Comparison of ENCODE assay signal across 16 cellular contexts in the genomic region with DNA sequence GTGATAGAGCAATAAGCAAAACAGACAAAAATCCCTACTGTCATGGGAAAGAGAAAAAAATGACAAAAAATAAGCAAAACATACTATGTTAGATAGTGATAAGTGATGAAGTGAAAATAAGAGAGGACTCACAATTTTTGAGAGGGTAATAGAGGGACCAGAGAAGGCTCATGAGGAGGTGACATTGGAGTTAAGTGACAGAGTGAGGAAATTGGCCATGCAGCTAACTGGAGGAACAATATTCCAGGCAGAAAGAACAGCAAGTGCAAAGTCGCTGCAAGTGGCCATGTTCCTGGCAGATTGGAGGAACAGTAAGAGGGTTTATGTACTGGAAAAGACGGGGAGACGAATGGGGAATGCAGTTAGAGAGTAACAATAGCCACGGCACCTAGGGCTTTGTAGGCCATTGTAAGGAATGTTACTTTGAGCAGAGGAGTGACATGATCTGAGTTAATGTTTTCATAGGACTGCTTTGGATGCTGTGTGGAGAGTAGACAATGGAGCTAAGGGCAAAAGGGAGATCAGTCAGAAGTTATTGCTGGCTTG. TPM values are rescaled to one million over a fixed set of nuclear protein-coding genes. Genes with fewer than 3 reads are reported as not detected.
DNase-seq lines count a peak whose midpoint lies in the region; ATAC-seq, FAIRE-seq and TF ChIP-seq lines count a peak whose summit lies in the region.
"Had no signal": no experiment of that assay in that cellular context is flagged by ENCODE, and none has a peak within 500 bp of the region (broad histone marks: within the 10 kb centered on the region; RNA-seq: fewer than 3 reads in every experiment).

No MANE protein-coding gene starts in this region.

- peak; percentile 55 for FAIRE-seq in K562 (lab: Jason Lieb, UNC)

- no peaks in the 10 kb centered on the region for H3K27me3 ChIP-seq in right cardiac atrium (ENCODE audit: control insufficient read depth, insufficient read depth)
- H3K27me3 ChIP-seq in K562 (ENCODE audit: control insufficient read depth in 2 of 2, insufficient read depth in 2 of 2, low read length in 2 of 2), result no peaks in the 10 kb centered on the region
- H3K27me3 ChIP-seq in testis, result no peaks in the 10 kb centered on the region
- H3K27me3 ChIP-seq: MG63, Peyer's patch had no signal

- TF ChIP-seq CTCF in K562 (IDR thresholded peaks at IDR 0.05 in 2 of 3, conservative IDR thresholded peaks at IDR 0.05 in 1 of 3; ENCODE audit: insufficient read depth in 2 of 3, low read depth in 1 of 3, low read length in 3 of 3), result no peak
- no peak for TF ChIP-seq CTCF in testis (IDR thresholded peaks at IDR 0.05)

- POLR2A ChIA-PET in K562 (lab: Yijun Ruan, JAX), result interaction anchor here (1.0 kb wide), 1 partner anchor 9 kb away, joined by 3 read pairs; no protein-coding TSS in a partner anchor

- intact Hi-C loops in right cardiac atrium (cut with DNase I), result no loop called here
- intact Hi-C loops in Right ventricle myocardium inferior (cut with DNase I), result no loop called here
- intact Hi-C loops in K562 (cut with micrococcal nuclease), result no loop called here
- intact Hi-C loops in testis (cut with DNase I; ENCODE audit: low total_unique reads), result no loop called here

- H2AFZ ChIP-seq in K562 (ENCODE audit: low read depth, low read length), result peak overlapping the region; percentile 93; the same call in 1 of the 2 replicates

- H3K9me3 ChIP-seq in right cardiac atrium (ENCODE audit: control insufficient read depth, low read length), result no peaks in the 10 kb centered on the region
- no peaks in the 10 kb centered on the region for H3K9me3 ChIP-seq in K562 (replicated peaks; ENCODE audit: control insufficient read depth, insufficient read depth, low read depth, low read length)
- H3K9me3 ChIP-seq in testis, result no peaks in the 10 kb centered on the region
- H3K9me3 ChIP-seq: MG63, Peyer's patch had no signal

- 84% methylated on average over 4 of the region's 4 CpGs for WGBS in right cardiac atrium
- 73% methylated on average over 4 of the region's 4 CpGs for WGBS in K562 (ENCODE audit: insufficient coverage, low coverage, missing lambda C conversion rate)
- 35 to 55% methylated on average over 4 of the region's 4 CpGs for WGBS in testis, 2 donors

- H3K4me2 ChIP-seq in K562 (ENCODE audit: insufficient read depth, low read length), result no peak overlapping the region

- in situ Hi-C loops in K562 (cut with MboI), result no loop called here

- ATAC-seq in right cardiac atrium (no peak), Right ventricle myocardium inferior (no peak), K562 (no peak), HG02852 (IDR thresholded peaks at IDR 0.05; ENCODE audit: unreplicated experiment) (no peak), GM19023 (IDR thresholded peaks at IDR 0.05; ENCODE audit: unreplicated experiment) (no peak)
- ATAC-seq: T-cell had no signal

- H3K9ac ChIP-seq in K562 (ENCODE audit: insufficient read depth in 1 of 2, low read depth in 2 of 2, low read length in 2 of 2), result no peak overlapping the region

- H3K4me3 ChIP-seq in right cardiac atrium (ENCODE audit: low read length), result no peak overlapping the region
- no peak overlapping the region for H3K4me3 ChIP-seq in K562
- no peak overlapping the region for H3K4me3 ChIP-seq in testis

- H3K27ac ChIP-seq in right cardiac atrium (ENCODE audit: low read length) (peak overlapping the region; percentile 30), K562 (ENCODE audit: extremely low read depth, low read depth, low read length) (no peak overlapping the region), testis (peak overlapping the region; percentile 8 to 98)

- H3K9me1 ChIP-seq in K562 (ENCODE audit: control insufficient read depth, insufficient read depth, low read length), result no peaks in the 10 kb centered on the region

- TF ChIP-seq POLR2A in K562 (conservative IDR thresholded peaks at IDR 0.05) (no peak), testis (IDR thresholded peaks at IDR 0.05) (no peak)

- no peaks in the 10 kb centered on the region for H3K4me1 ChIP-seq in right cardiac atrium (ENCODE audit: control insufficient read depth, insufficient read depth, low read length)
- peaks cover 0 to 2% of the 10 kb centered on the region in 2 experiments; a peak in 3 of 5 replicates for H3K4me1 ChIP-seq in K562 (replicated peaks in 1 of 2; ENCODE audit: control insufficient read depth in 2 of 2, insufficient read depth in 2 of 2, low read length in 2 of 2)
- peaks cover 13% of the 10 kb centered on the region for H3K4me1 ChIP-seq in testis

- H3K36me3 ChIP-seq in K562 (ENCODE audit: control insufficient read depth, insufficient read depth, low read length) (peaks cover 3% of the 10 kb centered on the region; the same call in 2 of the 3 replicates), testis (ENCODE audit: low read depth, missing control alignments) (no peaks in the 10 kb centered on the region)
- H3K36me3 ChIP-seq: MG63 had no signal

- peaks cover 31% of the 10 kb centered on the region for H3K79me2 ChIP-seq in K562 (ENCODE audit: control insufficient read depth, insufficient read depth, low read length)

- no peak for TF ChIP-seq RAD21 in K562 (CRISPR knock-in tag; conservative IDR thresholded peaks at IDR 0.05 in 1 of 2, IDR thresholded peaks at IDR 0.05 in 1 of 2)

- no peak for DNase-seq in right cardiac atrium
- DNase-seq in Right ventricle myocardium inferior (ENCODE audit: missing footprints), result no peak
- DNase-seq in K562 (ENCODE audit: extremely low read depth in 1 of 4, low spot score in 3 of 4), result no peak
- peak; percentile 39 for DNase-seq in kidney tubule cell (ENCODE audit: low spot score)
- no peak for DNase-seq in testis
- DNase-seq in NCI-H2171 (lab: John Stamatoyannopoulos, UW), result no peak
- DNase-seq: activated CD8-positive, alpha-beta memory T cell treated with anti-CD3 and anti-CD28 coated beads for 24 hours; GDM1; MG63; NCI-H187; NCI-H748 treated with DMSO at 0.1 percent for 48 hours; Peyer's patch; posterior cingulate gyrus; T-cell had no signal

- CTCF ChIA-PET in K562 (lab: Yijun Ruan, JAX; ENCODE audit: low intra/inter-chr PET ratio), result no interaction called here

- TF ChIP-seq EP300 in K562 (IDR thresholded peaks at IDR 0.05; ENCODE audit: low read length), result no peak

- no peaks in the 10 kb centered on the region for H4K20me1 ChIP-seq in K562 (replicated peaks; ENCODE audit: control insufficient read depth, insufficient read depth, low read length)

- BruUV-seq in K562 (replicated peaks; lab: Mats Ljungman, UMichigan), result no TSS peak

TF ChIP-seq in K562, 482 proteins besides CTCF, POLR2A, EP300 and RAD21 (continues in another document):
- TF ChIP-seq, protein P1, sequence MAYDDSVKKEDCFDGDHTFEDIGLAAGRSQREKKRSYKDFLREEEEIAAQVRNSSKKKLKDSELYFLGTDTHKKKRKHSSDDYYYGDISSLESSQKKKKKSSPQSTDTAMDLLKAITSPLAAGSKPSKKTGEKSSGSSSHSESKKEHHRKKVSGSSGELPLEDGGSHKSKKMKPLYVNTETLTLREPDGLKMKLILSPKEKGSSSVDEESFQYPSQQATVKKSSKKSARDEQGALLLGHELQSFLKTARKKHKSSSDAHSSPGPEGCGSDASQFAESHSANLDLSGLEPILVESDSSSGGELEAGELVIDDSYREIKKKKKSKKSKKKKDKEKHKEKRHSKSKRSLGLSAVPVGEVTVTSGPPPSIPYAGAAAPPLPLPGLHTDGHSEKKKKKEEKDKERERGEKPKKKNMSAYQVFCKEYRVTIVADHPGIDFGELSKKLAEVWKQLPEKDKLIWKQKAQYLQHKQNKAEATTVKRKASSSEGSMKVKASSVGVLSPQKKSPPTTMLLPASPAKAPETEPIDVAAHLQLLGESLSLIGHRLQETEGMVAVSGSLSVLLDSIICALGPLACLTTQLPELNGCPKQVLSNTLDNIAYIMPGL (CRISPR knock-in tag; IDR thresholded peaks at IDR 0.05), result no peak
- TF ChIP-seq TRIM28 (IDR thresholded peaks at IDR 0.05) (no peak), HMG20A (CRISPR knock-in tag; conservative IDR thresholded peaks at IDR 0.05) (no peak), JUNB (CRISPR knock-in tag; conservative IDR thresholded peaks at IDR 0.05) (no peak), CEBPG (CRISPR knock-in tag; IDR thresholded peaks at IDR 0.05) (no peak), CEBPG (tag; conservative IDR thresholded peaks at IDR 0.05 in 1 of 2, IDR thresholded peaks at IDR 0.05 in 1 of 2) (no peak)
- TF ChIP-seq, protein P2, sequence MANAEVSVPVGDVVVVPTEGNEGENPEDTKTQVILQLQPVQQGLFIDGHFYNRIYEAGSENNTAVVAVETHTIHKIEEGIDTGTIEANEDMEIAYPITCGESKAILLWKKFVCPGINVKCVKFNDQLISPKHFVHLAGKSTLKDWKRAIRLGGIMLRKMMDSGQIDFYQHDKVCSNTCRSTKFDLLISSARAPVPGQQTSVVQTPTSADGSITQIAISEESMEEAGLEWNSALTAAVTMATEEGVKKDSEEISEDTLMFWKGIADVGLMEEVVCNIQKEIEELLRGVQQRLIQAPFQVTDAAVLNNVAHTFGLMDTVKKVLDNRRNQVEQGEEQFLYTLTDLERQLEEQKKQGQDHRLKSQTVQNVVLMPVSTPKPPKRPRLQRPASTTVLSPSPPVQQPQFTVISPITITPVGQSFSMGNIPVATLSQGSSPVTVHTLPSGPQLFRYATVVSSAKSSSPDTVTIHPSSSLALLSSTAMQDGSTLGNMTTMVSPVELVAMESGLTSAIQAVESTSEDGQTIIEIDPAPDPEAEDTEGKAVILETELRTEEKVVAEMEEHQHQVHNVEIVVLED (CRISPR knock-in tag; IDR thresholded peaks at IDR 0.05), result no peak

RNA-seq across cellular contexts. Expression of a gene that starts 1.4 kb away (rescaled TPM):
- total RNA-seq in right cardiac atrium, result 10 to 100 TPM; 28.0 to 31.2 (median 29.2) TPM
- 20.3 TPM for polyA plus RNA-seq in right cardiac atrium
- 26.7 TPM for total RNA-seq in Right ventricle myocardium inferior
- total RNA-seq in K562 (2011; cell fraction: chromatin; rRNA removed; ENCODE audit: low replicate concordance), result 9.0 and 30.9 TPM in 2 replicates
- total RNA-seq in K562 (2011; cell fraction: nucleolus; rRNA removed), result 4.5 and 7.2 TPM in 2 replicates
- 16.2 and 30.2 TPM in 2 replicates for total RNA-seq in K562 (2011; cell fraction: nucleoplasm; rRNA removed)
- 14.8 and 17.6 TPM in 2 replicates for total RNA-seq in K562 (2014; rRNA removed)
- 17.5 and 20.7 TPM in 2 replicates for total RNA-seq in K562 (2014; rRNA removed; fragmentation: Illumina TruSeq; extraction: Trizol)
- 11.5 and 13.4 TPM in 2 replicates for total RNA-seq in K562 (2015; rRNA removed; fragmentation: Illumina TruSeq; extraction: Trizol)
- 16.4 and 17.6 TPM in 2 replicates for total RNA-seq in K562 (2021)
- 9.6 and 16.1 TPM in 2 replicates for polyA plus RNA-seq in K562 (2011; rRNA removed)
- 3.7 and 6.0 TPM in 2 replicates for polyA plus RNA-seq in K562 (2011; cell fraction: cytosol; rRNA removed)
- polyA plus RNA-seq in K562 (2011; cell fraction: nucleus; rRNA removed), result 2.5 and 3.7 TPM in 2 replicates
- polyA plus RNA-seq in K562 (2012), result 13.8 and 16.4 TPM in 2 replicates
- 13.9 and 18.1 TPM in 2 replicates for polyA plus RNA-seq in K562 (2014; fragmentation: Illumina TruSeq; extraction: Trizol)
- polyA plus RNA-seq in K562 (2014; fragmentation: Nextera tagmentation; extraction: Ambion mirVana), result 1 to 10 TPM; 6.5 to 6.9 TPM
- 13.2 and 15.3 TPM in 2 replicates for polyA plus RNA-seq in K562 (2014; rRNA removed)
- polyA minus RNA-seq in K562 (2011; rRNA and poly(A)+ RNA removed), result 13.4 and 13.8 TPM in 2 replicates
- polyA minus RNA-seq in K562 (2011; cell fraction: cytosol; rRNA and poly(A)+ RNA removed), result 7.0 and 7.7 TPM in 2 replicates
- 4.7 and 10.2 TPM in 2 replicates for polyA minus RNA-seq in K562 (2011; cell fraction: nucleus; rRNA and poly(A)+ RNA removed)
- 10 to 100 TPM; 40.4 to 40.9 TPM for total RNA-seq in testis
- 53.5 TPM for polyA plus RNA-seq in testis (ENCODE audit: insufficient read depth, low read depth, low replicate concordance)
